ENCODE assay signal across 9 cellular contexts in genomic region chrX:52138830-52139544, GRCh38. TPM values are rescaled to one million over a fixed set of nuclear protein-coding genes. Genes with fewer than 3 reads are reported as not detected.
"Had no signal": no experiment of that assay in that cellular context is flagged by ENCODE, and none has a peak within 500 bp of the region (broad histone marks: within the 10 kb centered on the region; RNA-seq: fewer than 3 reads in every experiment).

No MANE protein-coding gene starts in this region.

- H3K4me3 ChIP-seq: GM23338, HAP-1, K562 had no signal

- H3K36me3 ChIP-seq: HAP-1 had no signal

- ATAC-seq: GM23338, HCT116, K562 had no signal

- H3K4me1 ChIP-seq: HAP-1 had no signal

- DNase-seq: H7, HFFc6, IMR-90, KG1 had no signal

- H2AFZ ChIP-seq: GM23338 had no signal

- H3K4me2 ChIP-seq: GM23338 had no signal

- H3K9me3 ChIP-seq: HAP-1 had no signal

RNA-seq across cellular contexts. Expression of gene MAGED4, which starts 45.7 kb away (rescaled TPM):
- total RNA-seq: HT-29, K562 had no signal
